ENCODE assay signal across 37 cellular contexts in genomic region chr1:113691184-113691583, GRCh38.
"Had no signal": no experiment of that assay in that cellular context is flagged by ENCODE, and none has a peak within 500 bp of the region (broad histone marks: within the 10 kb centered on the region; RNA-seq: fewer than 3 reads in every experiment).

No MANE protein-coding gene starts in this region.

- H3K36me3 ChIP-seq: adrenal gland, brain microvascular endothelial cell, breast epithelium, WERI-Rb-1 had no signal

- DNase-seq: activated CD4-positive, alpha-beta memory T cell treated with anti-CD3 and anti-CD28 coated beads for 36 hours; activated CD4-positive, alpha-beta T cell treated with anti-CD3 and anti-CD28 coated beads for 1 hour; activated CD4-positive, alpha-beta T cell treated with anti-CD3 and anti-CD28 coated beads for 4 hours; activated CD4-positive, alpha-beta T cell treated with anti-CD3 and anti-CD28 coated beads, Interleukin-2, amount 10 ng/mL, durations not matched to agents 24 days and 14 days; activated CD4-positive, alpha-beta T cell treated with anti-CD3 and anti-CD28 coated beads, Interleukin-2, amount 50 U/mL, for 1 hour; activated CD4-positive, alpha-beta T cell treated with anti-CD3 and anti-CD28 coated beads, Interleukin-2, amount 50 U/mL, for 4 hours; activated CD4-positive, CD25-positive, alpha-beta regulatory T cell; activated CD8-positive, alpha-beta memory T cell treated with anti-CD3 and anti-CD28 coated beads, Interleukin-2, amount 50 U/mL, for 4 hours; activated CD8-positive, alpha-beta T cell treated with anti-CD3 and anti-CD28 coated beads for 36 hours; activated effector memory CD4-positive, alpha-beta T cell treated with anti-CD3 and anti-CD28 coated beads, Interleukin-2, amount 50 U/mL, for 16 hours; activated gamma-delta T cell treated with Interleukin-2 at 50 U/mL for 16 hours; activated naive CD4-positive, alpha-beta T cell; activated naive CD4-positive, alpha-beta T cell treated with anti-CD3 and anti-CD28 coated beads for 36 hours; activated naive CD4-positive, alpha-beta T cell treated with anti-CD3 and anti-CD28 coated beads, Interleukin-2, amount 50 U/mL, for 16 hours; activated naive CD8-positive, alpha-beta T cell treated with anti-CD3 and anti-CD28 coated beads for 36 hours; activated T-cell treated with anti-CD3 and anti-CD28 coated beads for 4 hours; activated T-cell treated with anti-CD3 and anti-CD28 coated beads, Interleukin-2, amount 50 U/mL, for 1 hour; activated T-cell treated with anti-CD3 and anti-CD28 coated beads, Interleukin-2, amount 50 U/mL, for 4 hours; activated T-cell treated with anti-CD3 and anti-CD28 coated beads, Interleukin-2, amount 50 U/mL, for 72 hours; adrenal gland; amniotic stem cell; aorta; body of pancreas; brain microvascular endothelial cell; central memory CD4-positive, alpha-beta T cell; T-helper 1 cell; T-helper 2 cell; T-helper 9 cell; WERI-Rb-1 had no signal

- H3K4me1 ChIP-seq: adrenal gland, body of pancreas, breast epithelium had no signal

- ATAC-seq: activated CD4-positive, CD25-positive, alpha-beta regulatory T cell treated with anti-CD3 and anti-CD28 coated beads, Interleukin-2, amount 50 U/mL, for 24 hours; activated CD8-positive, alpha-beta T cell treated with anti-CD3 and anti-CD28 coated beads for 36 hours; activated naive CD4-positive, alpha-beta T cell treated with anti-CD3 and anti-CD28 coated beads, Interleukin-2, amount 50 U/mL, for 72 hours; activated T-cell treated with anti-CD3 and anti-CD28 coated beads, Interleukin-2, amount 50 U/mL, for 4 hours; activated T-cell treated with anti-CD3 and anti-CD28 coated beads, Interleukin-2, amount 50 U/mL, for 72 hours; activated T-helper 17 cell treated with anti-CD3 and anti-CD28 coated beads, Interleukin-2, amount 50 U/mL, for 72 hours; body of pancreas; WTC11 had no signal

- H3K9me3 ChIP-seq: body of pancreas had no signal

- H3K27ac Mint-ChIP-seq: activated CD4-positive, alpha-beta memory T cell treated with anti-CD3 and anti-CD28 coated beads for 36 hours; activated CD4-positive, alpha-beta T cell treated with anti-CD3 and anti-CD28 coated beads, Interleukin-2, amount 10 ng/mL, durations not matched to agents 24 days and 14 days; activated CD8-positive, alpha-beta T cell treated with anti-CD3 and anti-CD28 coated beads for 36 hours; activated naive CD4-positive, alpha-beta T cell treated with anti-CD3 and anti-CD28 coated beads for 36 hours; activated naive CD4-positive, alpha-beta T cell treated with anti-CD3 and anti-CD28 coated beads, Interleukin-2, amount 50 U/mL, for 72 hours; activated naive CD8-positive, alpha-beta T cell treated with anti-CD3 and anti-CD28 coated beads for 36 hours; activated T-cell treated with anti-CD3 and anti-CD28 coated beads, Interleukin-2, amount 50 U/mL, for 72 hours; activated T-helper 1 cell treated with anti-CD3 and anti-CD28 coated beads, Interleukin-12 subunit alpha, Interleukin-12 subunit beta, Interleukin-2, Interleukin-4 antibody, amounts not matched to agents 30 ng/mL and 10 ng/mL and 1 ng/mL, durations not matched to agents 14 hours and 24 hours and 36 hours; activated T-helper 17 cell treated with anti-CD3 and anti-CD28 coated beads, Interleukin-2, amount 50 U/mL, for 72 hours; T-helper 1 cell treated with Interleukin-12 subunit alpha and Interleukin-12 subunit beta and Interleukin-4 antibody, amounts not matched to agents 30 μg/mL and 1 μg/mL, for 36 hours; T-helper 2 cell treated with Interferon-gamma antibody and Interleukin-4, amounts not matched to agents 5 μg/mL and 100 μg/mL, for 36 hours; WTC11 had no signal

- H3K4me3 Mint-ChIP-seq: activated CD4-positive, alpha-beta memory T cell treated with anti-CD3 and anti-CD28 coated beads for 36 hours; activated CD4-positive, alpha-beta T cell treated with anti-CD3 and anti-CD28 coated beads, Interleukin-2, amount 10 ng/mL, durations not matched to agents 24 days and 14 days; activated CD8-positive, alpha-beta T cell treated with anti-CD3 and anti-CD28 coated beads for 36 hours; activated naive CD4-positive, alpha-beta T cell treated with anti-CD3 and anti-CD28 coated beads for 36 hours; activated naive CD8-positive, alpha-beta T cell treated with anti-CD3 and anti-CD28 coated beads for 36 hours; activated T-cell treated with anti-CD3 and anti-CD28 coated beads, Interleukin-2, amount 50 U/mL, for 4 hours; activated T-cell treated with anti-CD3 and anti-CD28 coated beads, Interleukin-2, amount 50 U/mL, for 72 hours; activated T-helper 1 cell treated with anti-CD3 and anti-CD28 coated beads, Interleukin-12 subunit alpha, Interleukin-12 subunit beta, Interleukin-2, Interleukin-4 antibody, amounts not matched to agents 30 ng/mL and 10 ng/mL and 1 ng/mL, durations not matched to agents 14 hours and 24 hours and 36 hours; activated T-helper 17 cell treated with anti-CD3 and anti-CD28 coated beads, Interleukin-2, amount 50 U/mL, for 72 hours; T-helper 1 cell treated with Interleukin-12 subunit alpha and Interleukin-12 subunit beta and Interleukin-4 antibody, amounts not matched to agents 30 μg/mL and 1 μg/mL, for 36 hours; T-helper 2 cell treated with Interferon-gamma antibody and Interleukin-4, amounts not matched to agents 5 μg/mL and 100 μg/mL, for 36 hours; WTC11 had no signal

- H3K27ac ChIP-seq: adrenal gland, body of pancreas, brain microvascular endothelial cell, breast epithelium, WERI-Rb-1 had no signal

- H3K27me3 Mint-ChIP-seq: activated CD4-positive, alpha-beta memory T cell treated with anti-CD3 and anti-CD28 coated beads for 36 hours; activated CD4-positive, alpha-beta T cell treated with anti-CD3 and anti-CD28 coated beads, Interleukin-2, amount 10 ng/mL, durations not matched to agents 24 days and 14 days; activated CD8-positive, alpha-beta T cell treated with anti-CD3 and anti-CD28 coated beads for 36 hours; activated naive CD8-positive, alpha-beta T cell treated with anti-CD3 and anti-CD28 coated beads for 36 hours; activated T-helper 17 cell treated with anti-CD3 and anti-CD28 coated beads, Interleukin-2, amount 50 U/mL, for 72 hours had no signal

- H3K4me3 ChIP-seq: adrenal gland, body of pancreas, breast epithelium had no signal

- H3K27me3 ChIP-seq: adrenal gland, body of pancreas, brain microvascular endothelial cell, breast epithelium had no signal

- H3K4me1 Mint-ChIP-seq: activated CD4-positive, alpha-beta T cell treated with anti-CD3 and anti-CD28 coated beads, Interleukin-2, amount 10 ng/mL, durations not matched to agents 24 days and 14 days; activated naive CD8-positive, alpha-beta T cell treated with anti-CD3 and anti-CD28 coated beads for 36 hours; activated T-helper 17 cell treated with anti-CD3 and anti-CD28 coated beads, Interleukin-2, amount 50 U/mL, for 72 hours; WTC11 had no signal
